Comparison of ENCODE assay signal across 19 cellular contexts in genomic region chr15:101447168-101447533, GRCh38. TPM values are rescaled to one million over a fixed set of nuclear protein-coding genes. Genes with fewer than 3 reads are reported as not detected.
DNase-seq lines count a peak whose midpoint lies in the region; ATAC-seq, FAIRE-seq and TF ChIP-seq lines count a peak whose summit lies in the region.
"Had no signal": no experiment of that assay in that cellular context is flagged by ENCODE, and none has a peak within 500 bp of the region (broad histone marks: within the 10 kb centered on the region; RNA-seq: fewer than 3 reads in every experiment).

No MANE protein-coding gene starts in this region.

- no peak overlapping the region; the same call in 1 of the 2 replicates for H4K8ac ChIP-seq in H1 (ENCODE audit: extremely low read depth, insufficient read depth, low read length)
- peak overlapping the region; percentile 66 for H4K8ac ChIP-seq in mesenchymal stem cell (ENCODE audit: low read length)

- no peak overlapping the region for H3K18ac ChIP-seq in H1 (ENCODE audit: extremely low read depth, low read length)
- H3K18ac ChIP-seq in mesenchymal stem cell (ENCODE audit: low read depth in 1 of 2, low read length in 2 of 2): peak overlapping the region in 1 of 2 experiments; percentile 77

- H2BK20ac ChIP-seq in H1 (ENCODE audit: low read length): no peak overlapping the region

- no peak for TF ChIP-seq RAD21 in H1 (IDR thresholded peaks at IDR 0.05 in 1 of 2, conservative IDR thresholded peaks at IDR 0.05 in 1 of 2; ENCODE audit: low read depth in 2 of 2, low read length in 2 of 2)

- H3K23ac ChIP-seq in H1 (ENCODE audit: insufficient read length): no peak overlapping the region
- H3K23ac ChIP-seq in mesenchymal stem cell (ENCODE audit: low read length in 2 of 2): no peak overlapping the region

- H3K23me2 ChIP-seq in H1 (ENCODE audit: low read depth, low read length): peaks cover under 1% of the 10 kb centered on the region; the same call in 1 of the 2 replicates

- CTCF ChIA-PET in H1 (lab: Charles Lee; ENCODE audit: partially characterized antibody): no interaction called here

- no peak overlapping the region for H3K4me2 ChIP-seq in H1 (ENCODE audit: insufficient read depth in 1 of 2, low read depth in 2 of 2, low read length in 2 of 2)
- H3K4me2 ChIP-seq in mesenchymal stem cell (ENCODE audit: low read length, poor library complexity, severe bottlenecking): no peak overlapping the region

- no peak for FAIRE-seq in H1 (lab: Jason Lieb, UNC)

- no peak for DNase-seq in heart right ventricle
- no peak for DNase-seq in cardiac septum (ENCODE audit: low spot score)
- DNase-seq in H1 (ENCODE audit: low read depth in 1 of 2, low spot score in 2 of 2): no peak
- no peak for DNase-seq in mesenchymal stem cell
- DNase-seq in testis: peak; percentile 13
- no peak for DNase-seq in body of pancreas
- no peak for DNase-seq in mucosa of gallbladder (ENCODE audit: low spot score)
- no peak for DNase-seq in SHP77 (lab: John Stamatoyannopoulos, UW)
- DNase-seq: 8988T; Calu3; CD8-positive, alpha-beta T cell; GF-D8; NCI-H1436; NCI-H2029; NCI-H345; NCI-H524 treated with DMSO at 0.1 percent for 48 hours had no signal

- H3K9ac ChIP-seq in H1 (replicated peaks in 1 of 4; ENCODE audit: extremely low read depth in 1 of 4, low read depth in 3 of 4, low read length in 3 of 4) (no peak overlapping the region), mesenchymal stem cell (ENCODE audit: low read length) (no peak overlapping the region)
- H3K9ac ChIP-seq: GM23248 had no signal

- no peak for TF ChIP-seq EP300 in H1 (IDR thresholded peaks at IDR 0.05; ENCODE audit: borderline replicate concordance in 1 of 2, low read depth in 2 of 2, low read length in 2 of 2)

- POLR2A ChIA-PET in H1 (lab: Charles Lee; ENCODE audit: partially characterized antibody): no interaction called here

- H2BK120ac ChIP-seq in H1 (replicated peaks; ENCODE audit: low read depth, low read length): no peak overlapping the region
- no peak overlapping the region for H2BK120ac ChIP-seq in mesenchymal stem cell (ENCODE audit: low read depth, low read length)

- H2AK5ac ChIP-seq in H1 (ENCODE audit: low read depth, low read length) (no peak overlapping the region), mesenchymal stem cell (ENCODE audit: low read length, severe bottlenecking) (no peak overlapping the region)

- H2BK15ac ChIP-seq in H1 (ENCODE audit: low read length) (no peak overlapping the region), mesenchymal stem cell (ENCODE audit: low read depth, poor library complexity, severe bottlenecking) (no peak overlapping the region)

- no peak overlapping the region for H4K5ac ChIP-seq in H1 (ENCODE audit: insufficient read length, low read depth, low read length)

- no peaks in the 10 kb centered on the region for H4K20me1 ChIP-seq in H1 (replicated peaks in 1 of 2; ENCODE audit: control insufficient read depth in 1 of 2, insufficient read depth in 2 of 2, low read length in 2 of 2)

- no peak overlapping the region for H3K56ac ChIP-seq in H1 (replicated peaks; ENCODE audit: insufficient read length, low read depth, low read length)

- H3K4ac ChIP-seq in H1 (replicated peaks; ENCODE audit: insufficient read length, low read depth, low read length) (peak overlapping the region; percentile 50), mesenchymal stem cell (ENCODE audit: low read depth in 1 of 2, low read length in 2 of 2) (peak overlapping the region in 1 of 2 experiments; percentile 48)

- H3K4me3 ChIP-seq in heart right ventricle (no peak overlapping the region), H1 (ENCODE audit: extremely low read depth in 1 of 4, insufficient read depth in 2 of 4, low read depth in 3 of 4, low read length in 4 of 4) (no peak overlapping the region), mesenchymal stem cell (ENCODE audit: insufficient read depth in 1 of 2, low read depth in 1 of 2, low read length in 2 of 2) (no peak overlapping the region), testis (no peak overlapping the region), body of pancreas (no peak overlapping the region)
- H3K4me3 ChIP-seq: GM23248, SJSA1 had no signal

- no peaks in the 10 kb centered on the region for H3K79me2 ChIP-seq in H1 (ENCODE audit: control insufficient read depth in 1 of 2, insufficient read depth in 2 of 2, low read length in 2 of 2)

- H4K91ac ChIP-seq in H1 (replicated peaks; ENCODE audit: insufficient read length, low read length): peak overlapping the region; percentile 18
- peak overlapping the region; percentile 85 for H4K91ac ChIP-seq in mesenchymal stem cell (ENCODE audit: low read length)

- H3K27ac ChIP-seq in heart right ventricle: peak overlapping the region in 8 of 10 donors; percentile 4 to 85 (median 44)
- H3K27ac ChIP-seq in H1 (ENCODE audit: low read depth, low read length): no peak overlapping the region
- H3K27ac ChIP-seq in mesenchymal stem cell (ENCODE audit: low read length, poor library complexity, severe bottlenecking): no peak overlapping the region
- H3K27ac ChIP-seq in testis: peak overlapping the region; percentile 11 to 46
- H3K27ac ChIP-seq in body of pancreas: no peak overlapping the region
- H3K27ac ChIP-seq: GM23248, SJSA1 had no signal

- TF ChIP-seq POLR2A in H1 (IDR thresholded peaks at IDR 0.05; ENCODE audit: control extremely low read depth in 1 of 2, low read depth in 2 of 2, low read length in 2 of 2): no peak
- TF ChIP-seq POLR2A in testis (IDR thresholded peaks at IDR 0.05): no peak
- TF ChIP-seq POLR2A in body of pancreas (IDR thresholded peaks at IDR 0.05): no peak

- peaks cover 7 to 58% (median 39%) of the 10 kb centered on the region in 9 donors for H3K4me1 ChIP-seq in heart right ventricle
- H3K4me1 ChIP-seq in H1 (replicated peaks in 1 of 4; ENCODE audit: control insufficient read depth in 3 of 4, insufficient read depth in 4 of 4, low read length in 3 of 4): peaks cover 0 to 4% (median 0%) of the 10 kb centered on the region in 4 experiments; a peak in 1 of 7 replicates
- no peaks in the 10 kb centered on the region for H3K4me1 ChIP-seq in mesenchymal stem cell (ENCODE audit: control insufficient read depth, insufficient read depth, low read depth, low read length)
- H3K4me1 ChIP-seq in testis: peaks cover 41% of the 10 kb centered on the region
- H3K4me1 ChIP-seq in body of pancreas: peaks cover 8% of the 10 kb centered on the region

- H3K9me3 ChIP-seq in heart right ventricle (peaks cover 0 to 5% (median 0%) of the 10 kb centered on the region in 11 donors), H1 (ENCODE audit: insufficient read depth in 2 of 2, low read depth in 1 of 2, low read length in 1 of 2) (no peaks in the 10 kb centered on the region), mesenchymal stem cell (ENCODE audit: control insufficient read depth, low read length) (no peaks in the 10 kb centered on the region), testis (no peaks in the 10 kb centered on the region), body of pancreas (no peaks in the 10 kb centered on the region)
- H3K9me3 ChIP-seq: SJSA1 had no signal

- H2BK5ac ChIP-seq in H1 (ENCODE audit: low read depth, low read length): no peak overlapping the region
- no peak overlapping the region for H2BK5ac ChIP-seq in mesenchymal stem cell (ENCODE audit: low read depth, low read length, poor library complexity, severe bottlenecking)

- ATAC-seq in heart right ventricle (no peak), body of pancreas (no peak)
- ATAC-seq: CD8-positive, alpha-beta T cell had no signal

- H2BK12ac ChIP-seq in H1 (ENCODE audit: low read depth, low read length) (no peak overlapping the region), mesenchymal stem cell (ENCODE audit: low read length in 2 of 2) (peak overlapping the region; percentile 69 to 97)

- 95% methylated on average over 2 of the region's 2 CpGs for WGBS in heart right ventricle, 2 donors
- 91% methylated on average over 2 of the region's 2 CpGs; no CpG with 5 or more reads in 1 of the 2 experiments for WGBS in H1 (ENCODE audit: extremely low coverage in 1 of 2, insufficient coverage in 1 of 2, insufficient read length in 1 of 2, insufficient replicate concordance in 2 of 2, low coverage in 1 of 2, low lambda C conversion rate in 2 of 2, missing lambda C conversion rate in 1 of 2), 2 experiments
- 80% methylated on average over 2 of the region's 2 CpGs for WGBS in mesenchymal stem cell
- 70 to 90% methylated on average over 1 to 2 of the region's 2 CpGs for WGBS in testis, 2 donors
- WGBS in body of pancreas, 2 donors: 90% methylated on average over 2 of the region's 2 CpGs; no CpG with 5 or more reads in 1 of the 2 donors

- no peak overlapping the region for H3K14ac ChIP-seq in H1 (ENCODE audit: insufficient read length)
- peak overlapping the region in 1 of 2 experiments; percentile 92 for H3K14ac ChIP-seq in mesenchymal stem cell (ENCODE audit: low read length in 2 of 2)

- H2AFZ ChIP-seq in H1 (ENCODE audit: low read length): no peak overlapping the region
- no peak overlapping the region for H2AFZ ChIP-seq in mesenchymal stem cell (ENCODE audit: low read depth, low read length)
- H2AFZ ChIP-seq: GM23248 had no signal

- H3K36me3 ChIP-seq in heart right ventricle (no peaks in the 10 kb centered on the region), H1 (ENCODE audit: control insufficient read depth in 2 of 4, insufficient read depth in 4 of 4, low read length in 3 of 4) (no peaks in the 10 kb centered on the region), mesenchymal stem cell (ENCODE audit: control insufficient read depth in 1 of 2, insufficient read depth in 2 of 2, low read depth in 1 of 2, low read length in 2 of 2) (no peaks in the 10 kb centered on the region), testis (ENCODE audit: low read depth, missing control alignments) (no peaks in the 10 kb centered on the region), body of pancreas (replicated peaks in 1 of 2; ENCODE audit: insufficient read depth in 1 of 2, low read depth in 2 of 2) (no peaks in the 10 kb centered on the region)
- H3K36me3 ChIP-seq: SJSA1 had no signal

- H3K79me1 ChIP-seq in H1 (ENCODE audit: low read depth, low read length) (no peaks in the 10 kb centered on the region), mesenchymal stem cell (replicated peaks; ENCODE audit: low read length, poor library complexity, severe bottlenecking) (no peaks in the 10 kb centered on the region)

- H3K27me3 ChIP-seq in heart right ventricle (no peaks in the 10 kb centered on the region), H1 (replicated peaks in 1 of 4; ENCODE audit: control insufficient read depth in 3 of 4, extremely low read depth in 1 of 4, insufficient read depth in 3 of 4, low read length in 3 of 4) (no peaks in the 10 kb centered on the region; a peak in 1 of 7 replicates), mesenchymal stem cell (ENCODE audit: control insufficient read depth in 1 of 2, insufficient read depth in 1 of 2, low read length in 2 of 2) (no peaks in the 10 kb centered on the region), testis (no peaks in the 10 kb centered on the region), body of pancreas (no peaks in the 10 kb centered on the region)
- H3K27me3 ChIP-seq: SJSA1 had no signal

- TF ChIP-seq CTCF in heart right ventricle (IDR thresholded peaks at IDR 0.05): no peak
- no peak for TF ChIP-seq CTCF in H1 (IDR thresholded peaks at IDR 0.05; ENCODE audit: control extremely low read depth in 1 of 3, insufficient read depth in 1 of 3, low read depth in 1 of 3, low read length in 3 of 3)
- no peak for TF ChIP-seq CTCF in testis (IDR thresholded peaks at IDR 0.05)
- TF ChIP-seq CTCF in body of pancreas (IDR thresholded peaks at IDR 0.05): no peak

- intact Hi-C loops in heart right ventricle (cut with DNase I) (loop anchor here in 1 of 10 donors (10.0 kb wide), 1 partner anchor 198 kb away; no protein-coding TSS in a partner anchor), cardiac septum (cut with DNase I) (no loop called here), testis (cut with DNase I; ENCODE audit: low total_unique reads) (no loop called here), body of pancreas (cut with DNase I) (no loop called here)

RNA-seq across cellular contexts. Expression of gene PCSK6, which starts 42.4 kb away (rescaled TPM):
- 10 to 100 TPM; 12.9 to 34.0 (median 24.7) TPM for total RNA-seq in heart right ventricle
- 10 to 100 TPM in 1 of 2 donors, 1 to 10 TPM in 1; 4.6 to 10.3 TPM for polyA plus RNA-seq in heart right ventricle
- 10.6 TPM for total RNA-seq in cardiac septum
- 3.3 and 4.0 TPM in 2 replicates for total RNA-seq in H1 (2021; fragmentation: NEBNext Ultra II Directional; extraction: Animal tissue kit (Norgen Biotek cat#: 25700))
- 1.9 and 2.4 TPM in 2 replicates for polyA plus RNA-seq in H1 (2011; rRNA removed)
- polyA plus RNA-seq in H1 (2011; cell fraction: cytosol; rRNA removed): 1.8 TPM
- 4.9 TPM for polyA plus RNA-seq in H1 (2011; cell fraction: nucleus; rRNA removed)
- polyA plus RNA-seq in H1 (2012, experiment 1 of 2): 2.3 to 2.9 TPM (median 2.5 TPM) in 4 replicates
- 1.00 TPM for polyA plus RNA-seq in H1 (2012, experiment 2 of 2)
- polyA plus RNA-seq in H1 (2013, experiment 1 of 2): 3.3 TPM
- polyA plus RNA-seq in H1 (2013, experiment 2 of 2): 2.5 TPM
- polyA minus RNA-seq in H1 (2011; rRNA and poly(A)+ RNA removed): 3.7 and 3.8 TPM in 2 replicates
- polyA minus RNA-seq in H1 (2011; cell fraction: cytosol; rRNA and poly(A)+ RNA removed): 8.7 TPM
- polyA minus RNA-seq in H1 (2011; cell fraction: nucleus; rRNA and poly(A)+ RNA removed): 5.3 TPM
- 49.7 TPM for polyA plus RNA-seq in mesenchymal stem cell (2013, experiment 1 of 2)
- 51.6 TPM for polyA plus RNA-seq in mesenchymal stem cell (2013, experiment 2 of 2)
- total RNA-seq in testis: 100 to 1,000 TPM in 1 of 2 donors, 10 to 100 TPM in 1; 95.4 to 156 TPM
- 43.9 TPM for polyA plus RNA-seq in testis (ENCODE audit: insufficient read depth, low read depth, low replicate concordance)
- 10 to 100 TPM in 1 of 2 donors, 1 to 10 TPM in 1; 8.9 to 10.1 TPM for total RNA-seq in body of pancreas
- 15.0 TPM for total RNA-seq in mucosa of gallbladder
- total RNA-seq: GM23248, M059J had no signal

Comparison
In these comparisons a context has a peak if more than half of its experiments do, and no peak if none do; other contexts are left out.
1. H3K27ac ChIP-seq: peak in heart right ventricle (8 of 10) and testis (2 of 2); none in H1 (single experiment), mesenchymal stem cell (single experiment) and body of pancreas (0 of 4).